19 cellular contexts compared by ENCODE assay signal in the genomic region with DNA sequence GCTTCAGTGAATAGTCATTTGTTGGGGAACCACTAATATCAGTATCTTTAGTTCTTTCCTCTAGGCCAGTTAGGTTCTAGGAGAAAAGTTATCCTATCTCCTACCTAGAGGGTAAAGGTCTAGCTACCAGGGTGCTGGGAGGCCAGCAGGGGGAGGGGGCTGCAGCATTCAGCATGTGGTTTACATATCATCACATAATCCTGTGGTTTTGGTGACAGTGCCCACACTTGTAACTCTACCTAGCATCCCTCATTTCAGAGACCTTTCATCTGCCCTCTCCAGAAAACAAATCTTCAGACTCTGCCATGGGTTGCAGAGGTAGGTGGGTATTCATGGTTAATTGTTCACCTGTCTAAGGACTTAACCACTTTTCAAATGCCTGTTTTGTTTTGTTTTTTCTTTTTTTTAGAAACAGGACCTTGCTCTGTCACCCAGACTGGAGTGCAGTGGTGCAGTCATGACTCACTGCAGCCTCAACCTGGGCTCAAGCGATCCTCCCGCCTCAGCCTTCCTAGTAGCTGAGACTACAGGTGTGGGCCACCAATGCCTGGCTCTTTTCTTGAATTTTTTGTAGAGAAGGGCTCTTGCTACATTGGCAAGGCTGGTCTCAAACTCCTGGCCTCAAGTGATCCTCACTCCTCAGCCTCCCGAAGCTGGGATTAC.
DNase-seq lines count a peak whose midpoint lies in the region; ATAC-seq, FAIRE-seq and TF ChIP-seq lines count a peak whose summit lies in the region.
"Had no signal": no experiment of that assay in that cellular context is flagged by ENCODE, and none has a peak within 500 bp of the region (broad histone marks: within the 10 kb centered on the region; RNA-seq: fewer than 3 reads in every experiment).

No MANE protein-coding gene starts in this region.

- in situ Hi-C loops in K562 (cut with MboI), result no loop called here

- POLR2A ChIA-PET in K562 (lab: Yijun Ruan, JAX) (interaction anchor here (0.8 kb wide), 1 partner anchor 11 kb away, joined by 3 read pairs; no protein-coding TSS in a partner anchor), OCI-LY7 (lab: Charles Lee) (no interaction called here)

- H3K4me3 Mint-ChIP-seq in activated CD4-positive, alpha-beta T cell treated with anti-CD3 and anti-CD28 coated beads, Interleukin-2, amount 10 ng/mL, durations not matched to agents 24 days and 14 days, result no peak overlapping the region
- H3K4me3 Mint-ChIP-seq: activated naive CD8-positive, alpha-beta T cell; memory B cell had no signal

- H3K9ac ChIP-seq in K562 (ENCODE audit: insufficient read depth in 1 of 2, low read depth in 2 of 2, low read length in 2 of 2), result no peak overlapping the region

- no peak overlapping the region for H2AFZ ChIP-seq in K562 (ENCODE audit: low read depth, low read length)
- no peak overlapping the region for H2AFZ ChIP-seq in OCI-LY7 (ENCODE audit: low read length)

- no peak overlapping the region for H3K27ac Mint-ChIP-seq in activated CD4-positive, alpha-beta T cell treated with anti-CD3 and anti-CD28 coated beads, Interleukin-2, amount 10 ng/mL, durations not matched to agents 24 days and 14 days
- H3K27ac Mint-ChIP-seq: activated naive CD8-positive, alpha-beta T cell had no signal

- no peaks in the 10 kb centered on the region for H3K36me3 Mint-ChIP-seq in activated CD4-positive, alpha-beta T cell treated with anti-CD3 and anti-CD28 coated beads, Interleukin-2, amount 10 ng/mL, durations not matched to agents 24 days and 14 days (ENCODE audit: low read depth)
- H3K36me3 Mint-ChIP-seq: activated naive CD8-positive, alpha-beta T cell; memory B cell had no signal

- H3K9me2 ChIP-seq in OCI-LY7 (ENCODE audit: insufficient read depth, low read length), result no peaks in the 10 kb centered on the region

- DNase-seq in stimulated activated CD4-positive, alpha-beta T cell treated with anti-CD3 and anti-CD28 coated beads, TNF-alpha, amount 100 ng/mL, for 48 hours (ENCODE audit: low read depth in 3 of 3), result peak in 2 of 3 donors; percentile 7 to 8
- DNase-seq in stimulated activated CD4-positive, alpha-beta T cell treated with anti-CD3 and anti-CD28 coated beads, Interleukin-4, amount 100 ng/mL, for 4 hours, result no peak
- peak; percentile 60 for DNase-seq in activated CD4-positive, alpha-beta T cell treated with anti-CD3 and anti-CD28 coated beads, Interleukin-2, amount 10 ng/mL, durations not matched to agents 24 days and 14 days
- DNase-seq in K562 (ENCODE audit: extremely low read depth in 1 of 4, low spot score in 3 of 4) (no peak), OCI-LY7 (ENCODE audit: low spot score) (no peak)
- DNase-seq: glutamatergic neuron, left cardiac atrium, NCI-H1048, NCI-H2029, ovary, right cardiac atrium, stomach, transverse colon, WERI-Rb-1 had no signal

- no peak for FAIRE-seq in K562 (lab: Jason Lieb, UNC)

- H3K79me2 ChIP-seq in K562 (ENCODE audit: control insufficient read depth, insufficient read depth, low read length) (no peaks in the 10 kb centered on the region), OCI-LY7 (ENCODE audit: insufficient read depth, low read depth, low read length) (no peaks in the 10 kb centered on the region)

- H3K36me3 ChIP-seq in K562 (ENCODE audit: control insufficient read depth, insufficient read depth, low read length), result no peaks in the 10 kb centered on the region
- H3K36me3 ChIP-seq in OCI-LY7 (ENCODE audit: insufficient read depth, low read length), result no peaks in the 10 kb centered on the region
- H3K36me3 ChIP-seq in gastroesophageal sphincter, result no peaks in the 10 kb centered on the region
- H3K36me3 ChIP-seq: ovary, stomach, transverse colon, WERI-Rb-1 had no signal

- H3K4me1 Mint-ChIP-seq in activated CD4-positive, alpha-beta T cell treated with anti-CD3 and anti-CD28 coated beads, Interleukin-2, amount 10 ng/mL, durations not matched to agents 24 days and 14 days, result peaks cover 18% of the 10 kb centered on the region

- peaks cover 0 to 34% of the 10 kb centered on the region in 2 experiments; a peak in 4 of 5 replicates for H3K4me1 ChIP-seq in K562 (replicated peaks in 1 of 2; ENCODE audit: control insufficient read depth in 2 of 2, insufficient read depth in 2 of 2, low read length in 2 of 2)
- no peaks in the 10 kb centered on the region for H3K4me1 ChIP-seq in OCI-LY7 (ENCODE audit: insufficient read depth, low read length, poor library complexity, severe bottlenecking)
- no peaks in the 10 kb centered on the region for H3K4me1 ChIP-seq in gastroesophageal sphincter
- H3K4me1 ChIP-seq: stomach, transverse colon had no signal

- H3K4me3 ChIP-seq in K562 (no peak overlapping the region), OCI-LY7 (ENCODE audit: low read depth, low read length, poor library complexity, severe bottlenecking) (no peak overlapping the region), gastroesophageal sphincter (no peak overlapping the region)
- H3K4me3 ChIP-seq: ovary, stomach, transverse colon had no signal

- H3K27me3 ChIP-seq in K562 (ENCODE audit: control insufficient read depth in 2 of 2, insufficient read depth in 2 of 2, low read length in 2 of 2), result no peaks in the 10 kb centered on the region
- peaks cover 55% of the 10 kb centered on the region for H3K27me3 ChIP-seq in gastroesophageal sphincter
- H3K27me3 ChIP-seq: ovary had no signal

- no peak for TF ChIP-seq POLR2A in K562 (conservative IDR thresholded peaks at IDR 0.05)
- TF ChIP-seq POLR2A in gastroesophageal sphincter (IDR thresholded peaks at IDR 0.05), result no peak

- no TSS peak for BruUV-seq in K562 (replicated peaks; lab: Mats Ljungman, UMichigan)
- BruUV-seq in OCI-LY7 (replicated peaks; lab: Mats Ljungman, UMichigan), result no TSS peak

- 100% methylated on average over 1 of the region's 3 CpGs for WGBS in K562 (ENCODE audit: insufficient coverage, low coverage, missing lambda C conversion rate)
- 60 to 93% methylated on average over 1 to 3 of the region's 3 CpGs for WGBS in gastroesophageal sphincter (ENCODE audit: low coverage in 1 of 2), 2 donors

- no peak for ATAC-seq in K562
- no peak for ATAC-seq in GM19463 (IDR thresholded peaks at IDR 0.05; ENCODE audit: unreplicated experiment)
- ATAC-seq in gastroesophageal sphincter, result no peak
- ATAC-seq: HCT116, left cardiac atrium, right cardiac atrium had no signal

- H3K9me3 Mint-ChIP-seq in activated CD4-positive, alpha-beta T cell treated with anti-CD3 and anti-CD28 coated beads, Interleukin-2, amount 10 ng/mL, durations not matched to agents 24 days and 14 days, result no peaks in the 10 kb centered on the region
- H3K9me3 Mint-ChIP-seq: memory B cell had no signal

- TF ChIP-seq RAD21 in K562 (CRISPR knock-in tag; conservative IDR thresholded peaks at IDR 0.05 in 1 of 2, IDR thresholded peaks at IDR 0.05 in 1 of 2), result no peak

- no peak for TF ChIP-seq CTCF in K562 (IDR thresholded peaks at IDR 0.05 in 2 of 3, conservative IDR thresholded peaks at IDR 0.05 in 1 of 3; ENCODE audit: insufficient read depth in 2 of 3, low read depth in 1 of 3, low read length in 3 of 3)
- TF ChIP-seq CTCF in OCI-LY7 (conservative IDR thresholded peaks at IDR 0.05; ENCODE audit: low read length), result no peak
- TF ChIP-seq CTCF in gastroesophageal sphincter (IDR thresholded peaks at IDR 0.05), result no peak

- H3K27me3 Mint-ChIP-seq in activated CD4-positive, alpha-beta T cell treated with anti-CD3 and anti-CD28 coated beads, Interleukin-2, amount 10 ng/mL, durations not matched to agents 24 days and 14 days, result peaks cover 8% of the 10 kb centered on the region
- H3K27me3 Mint-ChIP-seq: activated naive CD8-positive, alpha-beta T cell; memory B cell had no signal

- H3K27ac ChIP-seq in K562 (ENCODE audit: extremely low read depth, low read depth, low read length) (no peak overlapping the region), OCI-LY7 (ENCODE audit: low read depth, low read length, poor library complexity, severe bottlenecking) (no peak overlapping the region), gastroesophageal sphincter (no peak overlapping the region)
- H3K27ac ChIP-seq: ovary, stomach, transverse colon, WERI-Rb-1 had no signal

- H3K9me1 ChIP-seq in K562 (ENCODE audit: control insufficient read depth, insufficient read depth, low read length), result no peaks in the 10 kb centered on the region

- intact Hi-C loops in activated CD4-positive, alpha-beta T cell treated with anti-CD3 and anti-CD28 coated beads, Interleukin-2, amount 10 ng/mL, durations not matched to agents 24 days and 14 days (cut with micrococcal nuclease), result no loop called here
- intact Hi-C loops in K562 (cut with micrococcal nuclease) (no loop called here), OCI-LY7 (cut with micrococcal nuclease; ENCODE audit: unreplicated experiment) (no loop called here)

- CTCF ChIA-PET in K562 (lab: Yijun Ruan, JAX; ENCODE audit: low intra/inter-chr PET ratio) (interaction anchor here (0.6 kb wide), 1 partner anchor 877 kb away, joined by 3 read pairs; no protein-coding TSS in a partner anchor), OCI-LY7 (lab: Charles Lee; ENCODE audit: unreplicated experiment) (no interaction called here)

- no peaks in the 10 kb centered on the region for H4K20me1 ChIP-seq in K562 (replicated peaks; ENCODE audit: control insufficient read depth, insufficient read depth, low read length)
- no peaks in the 10 kb centered on the region for H4K20me1 ChIP-seq in OCI-LY7 (ENCODE audit: insufficient read depth, low read length)

- no peaks in the 10 kb centered on the region for H3K9me3 ChIP-seq in K562 (replicated peaks; ENCODE audit: control insufficient read depth, insufficient read depth, low read depth, low read length)
- no peaks in the 10 kb centered on the region for H3K9me3 ChIP-seq in OCI-LY7 (ENCODE audit: low read length)
- no peaks in the 10 kb centered on the region for H3K9me3 ChIP-seq in gastroesophageal sphincter
- H3K9me3 ChIP-seq: ovary, stomach, transverse colon had no signal

- H3K4me2 ChIP-seq in K562 (ENCODE audit: insufficient read depth, low read length) (no peak overlapping the region), OCI-LY7 (ENCODE audit: low read length) (no peak overlapping the region)

- no peak for TF ChIP-seq EP300 in K562 (IDR thresholded peaks at IDR 0.05; ENCODE audit: low read length)
- TF ChIP-seq EP300 in gastroesophageal sphincter (IDR thresholded peaks at IDR 0.05), result no peak

TF ChIP-seq in K562, 482 proteins besides CTCF, POLR2A, EP300 and RAD21 (continues in another document):
- TF ChIP-seq HMBOX1 (IDR thresholded peaks at IDR 0.05), result 0 out of 2 replicates have a peak, but pooled peaks have one; percentile 48
- no peak for TF ChIP-seq SPI1 (IDR thresholded peaks at IDR 0.05; ENCODE audit: borderline replicate concordance, low read depth, low read length)
- TF ChIP-seq FOSL1 (tag; conservative IDR thresholded peaks at IDR 0.05), result peak; percentile 28; the same call in 1 of the 2 replicates

Comparison
In these comparisons a context has a peak if more than half of its experiments do, and no peak if none do; other contexts are left out.
1. DNase-seq: peak in stimulated activated CD4-positive, alpha-beta T cell treated with anti-CD3 and anti-CD28 coated beads, TNF-alpha, amount 100 ng/mL, for 48 hours (2 of 3) and activated CD4-positive, alpha-beta T cell treated with anti-CD3 and anti-CD28 coated beads, Interleukin-2, amount 10 ng/mL, durations not matched to agents 24 days and 14 days (single experiment); none in stimulated activated CD4-positive, alpha-beta T cell treated with anti-CD3 and anti-CD28 coated beads, Interleukin-4, amount 100 ng/mL, for 4 hours (0 of 2), K562 (0 of 4) and OCI-LY7 (single experiment).